Comparison of ENCODE assay signal across 8 cellular contexts in genomic region chr2:119753041-119753929, GRCh38. TPM values are rescaled to one million over a fixed set of nuclear protein-coding genes. Genes with fewer than 3 reads are reported as not detected.
DNase-seq lines count a peak whose midpoint lies in the region; ATAC-seq and TF ChIP-seq lines count a peak whose summit lies in the region.

No MANE protein-coding gene starts in this region.

- no peak overlapping the region for H2AK5ac ChIP-seq in mesenchymal stem cell (ENCODE audit: low read length, severe bottlenecking)

- DNase-seq in CD4-positive, alpha-beta T cell: peak in 4 of 10 experiments; percentile 9 to 33 (median 11)
- DNase-seq in HT-29 (ENCODE audit: low spot score): peak; percentile 72
- no peak for DNase-seq in RWPE1 (ENCODE audit: low spot score)
- DNase-seq in effector CD4-positive, alpha-beta T cell: peak; percentile 10
- DNase-seq in mesenchymal stem cell: peak; percentile 54
- DNase-seq in ureter (ENCODE audit: low spot score): no peak
- DNase-seq in cortex of kidney (lab: John Stamatoyannopoulos, UW): no peak

- CTCF ChIA-PET in CD4-positive, alpha-beta T cell (lab: Charles Lee): interaction anchor here (0.7 to 2.6 kb wide), 8 partner anchors 8 to 422 kb away, joined by 3 to 22 read pairs (median 4); no protein-coding TSS in a partner anchor
- CTCF ChIA-PET in RWPE1 (lab: Yijun Ruan, JAX): interaction anchor here (0.7 to 1.5 kb wide), 5 partner anchors 21 to 414 kb away, joined by 3 to 5 read pairs (median 4); no protein-coding TSS in a partner anchor

- H3K9ac ChIP-seq in mesenchymal stem cell (ENCODE audit: low read length): peak overlapping the region; percentile 69

- no peak overlapping the region for H4K91ac ChIP-seq in mesenchymal stem cell (ENCODE audit: low read length)

- POLR2A ChIA-PET in CD4-positive, alpha-beta T cell (lab: Charles Lee): interaction anchor here (0.7 to 1.9 kb wide), 3 partner anchors 70 to 423 kb away, joined by 3 to 7 read pairs (median 4); partner anchors contain the start of gene TMEM177
- POLR2A ChIA-PET in RWPE1 (lab: Yijun Ruan, JAX; ENCODE audit: low non-redundant PET): no interaction called here

- peaks cover 4% of the 10 kb centered on the region for H3K4me1 Mint-ChIP-seq in CD4-positive, alpha-beta T cell (ENCODE audit: low read depth)

- H2BK5ac ChIP-seq in mesenchymal stem cell (ENCODE audit: low read depth, low read length, poor library complexity, severe bottlenecking): no peak overlapping the region

- peak; percentile 91 for TF ChIP-seq CTCF in CD4-positive, alpha-beta T cell (IDR thresholded peaks at IDR 0.05)
- TF ChIP-seq CTCF in GM12872 (IDR thresholded peaks at IDR 0.05; ENCODE audit: insufficient read depth, low read depth, low read length): peak; percentile 72
- TF ChIP-seq CTCF in RWPE1 (conservative IDR thresholded peaks at IDR 0.05; ENCODE audit: low read depth): peak; percentile 69

- no peaks in the 10 kb centered on the region for H3K27me3 Mint-ChIP-seq in CD4-positive, alpha-beta T cell

- no peak overlapping the region for H3K4me3 Mint-ChIP-seq in CD4-positive, alpha-beta T cell

- no peaks in the 10 kb centered on the region for H3K36me3 ChIP-seq in mesenchymal stem cell (ENCODE audit: control insufficient read depth in 1 of 2, insufficient read depth in 2 of 2, low read depth in 1 of 2, low read length in 2 of 2)

- no peaks in the 10 kb centered on the region for H3K36me3 Mint-ChIP-seq in CD4-positive, alpha-beta T cell (ENCODE audit: low read depth)

- no peak overlapping the region for H3K18ac ChIP-seq in mesenchymal stem cell (ENCODE audit: low read depth in 1 of 2, low read length in 2 of 2)

- no peak overlapping the region for H3K27ac ChIP-seq in CD4-positive, alpha-beta T cell (ENCODE audit: low read depth, low read length)
- no peak overlapping the region for H3K27ac ChIP-seq in RWPE1
- H3K27ac ChIP-seq in mesenchymal stem cell (ENCODE audit: low read length, poor library complexity, severe bottlenecking): no peak overlapping the region

- no peak overlapping the region for H2BK120ac ChIP-seq in mesenchymal stem cell (ENCODE audit: low read depth, low read length)

- H3K4ac ChIP-seq in mesenchymal stem cell (ENCODE audit: low read depth in 1 of 2, low read length in 2 of 2): no peak overlapping the region

- H3K4me2 ChIP-seq in mesenchymal stem cell (ENCODE audit: low read length, poor library complexity, severe bottlenecking): no peak overlapping the region

- H3K4me1 ChIP-seq in mesenchymal stem cell (ENCODE audit: control insufficient read depth, insufficient read depth, low read depth, low read length): peaks cover 4% of the 10 kb centered on the region

- no peak overlapping the region for H3K4me3 ChIP-seq in mesenchymal stem cell (ENCODE audit: insufficient read depth in 1 of 2, low read depth in 1 of 2, low read length in 2 of 2)

- H3K79me1 ChIP-seq in mesenchymal stem cell (replicated peaks; ENCODE audit: low read length, poor library complexity, severe bottlenecking): no peaks in the 10 kb centered on the region

- H3K27ac Mint-ChIP-seq in CD4-positive, alpha-beta T cell: no peak overlapping the region

- no peak overlapping the region for H3K23ac ChIP-seq in mesenchymal stem cell (ENCODE audit: low read length in 2 of 2)

- H3K27me3 ChIP-seq in CD4-positive, alpha-beta T cell (ENCODE audit: control insufficient read depth, insufficient read depth, low read length): no peaks in the 10 kb centered on the region
- H3K27me3 ChIP-seq in mesenchymal stem cell (ENCODE audit: control insufficient read depth in 1 of 2, insufficient read depth in 1 of 2, low read length in 2 of 2): no peaks in the 10 kb centered on the region

- peak; percentile 86 for ATAC-seq in CD4-positive, alpha-beta T cell (ENCODE audit: poor library complexity)

- H3K9me3 Mint-ChIP-seq in CD4-positive, alpha-beta T cell: no peaks in the 10 kb centered on the region

- no peak overlapping the region for H3K14ac ChIP-seq in mesenchymal stem cell (ENCODE audit: low read length in 2 of 2)

- H4K8ac ChIP-seq in mesenchymal stem cell (ENCODE audit: low read length): no peak overlapping the region

- H3K9me3 ChIP-seq in CD4-positive, alpha-beta T cell (ENCODE audit: control insufficient read depth, low read length): no peaks in the 10 kb centered on the region
- H3K9me3 ChIP-seq in mesenchymal stem cell (ENCODE audit: control insufficient read depth, low read length): no peaks in the 10 kb centered on the region

- no peak overlapping the region for H2AFZ ChIP-seq in mesenchymal stem cell (ENCODE audit: low read depth, low read length)

- H2BK12ac ChIP-seq in mesenchymal stem cell (ENCODE audit: low read length in 2 of 2): no peak overlapping the region

- WGBS in mesenchymal stem cell: 32% methylated on average over 4 of the region's 7 CpGs

- intact Hi-C loops in CD4-positive, alpha-beta T cell (cut with DNase I, micrococcal nuclease): loop anchor here (1.0 to 10.0 kb wide), 6 partner anchors 70 to 562 kb away; no protein-coding TSS in a partner anchor

- H2BK15ac ChIP-seq in mesenchymal stem cell (ENCODE audit: low read depth, poor library complexity, severe bottlenecking): no peak overlapping the region

RNA-seq across cellular contexts. Expression of gene PTPN4, which starts 6.4 kb away (rescaled TPM):
- total RNA-seq in CD4-positive, alpha-beta T cell: 100 to 1,000 TPM in 1 of 2 experiments, 10 to 100 TPM in 1; 96.9 to 102 TPM
- total RNA-seq in HT-29 (2014; rRNA removed; shearing (Covaris generic)): 45.4 and 69.3 TPM in 2 replicates
- polyA plus RNA-seq in mesenchymal stem cell (2013, experiment 1 of 2): 6.4 TPM
- polyA plus RNA-seq in mesenchymal stem cell (2013, experiment 2 of 2): 7.1 TPM
- 48.7 TPM for total RNA-seq in ureter

Comparison
In these comparisons a context has a peak if more than half of its experiments do, and no peak if none do; other contexts are left out.
1. DNase-seq: peak in HT-29 (single experiment), effector CD4-positive, alpha-beta T cell (single experiment) and mesenchymal stem cell (single experiment); none in RWPE1 (single experiment), ureter (single experiment) and cortex of kidney (single experiment).
2. Peak in every context shown above with its lines, with median percentiles within 50 percentile points of each other: CTCF ChIP-seq.